In genomic region chr6:35731736-35732532, GRCh38 we compare ENCODE assay signal across 8 cellular contexts. TPM values are rescaled to one million over a fixed set of nuclear protein-coding genes. Genes with fewer than 3 reads are reported as not detected.
A peak's percentile ranks its signal among the peaks of the same experiment; 100 is the strongest.
DNase-seq lines count a peak whose midpoint lies in the region; ATAC-seq and TF ChIP-seq lines count a peak whose summit lies in the region.

No MANE protein-coding gene starts in this region.

- peak overlapping the region; percentile 78 for H3K4me3 ChIP-seq in coronary artery

- peak overlapping the region; percentile 90 for H3K4me3 Mint-ChIP-seq in activated CD4-positive, alpha-beta T cell treated with anti-CD3 and anti-CD28 coated beads, Interleukin-2, amount 10 ng/mL, durations not matched to agents 24 days and 14 days

- no peaks in the 10 kb centered on the region for H3K27me3 Mint-ChIP-seq in activated CD4-positive, alpha-beta T cell treated with anti-CD3 and anti-CD28 coated beads, Interleukin-2, amount 10 ng/mL, durations not matched to agents 24 days and 14 days

- H3K36me3 Mint-ChIP-seq in activated CD4-positive, alpha-beta T cell treated with anti-CD3 and anti-CD28 coated beads, Interleukin-2, amount 10 ng/mL, durations not matched to agents 24 days and 14 days (ENCODE audit: low read depth) = no peaks in the 10 kb centered on the region

- in situ Hi-C loops in ACHN (cut with HindIII; ENCODE audit: low pct_ligation_motif_present, low pct_unique_long_range_greater_than_20kb, low sequenced_read_pairs) = loop anchor here (25.0 kb wide), 1 partner anchor 170 kb away; no protein-coding TSS in a partner anchor

- no peaks in the 10 kb centered on the region for H3K9me3 Mint-ChIP-seq in activated CD4-positive, alpha-beta T cell treated with anti-CD3 and anti-CD28 coated beads, Interleukin-2, amount 10 ng/mL, durations not matched to agents 24 days and 14 days

- intact Hi-C loops in activated CD4-positive, alpha-beta T cell treated with anti-CD3 and anti-CD28 coated beads, Interleukin-2, amount 10 ng/mL, durations not matched to agents 24 days and 14 days (cut with micrococcal nuclease) = loop anchor here (1.0 to 5.0 kb wide), 3 partner anchors 13 to 130 kb away; no protein-coding TSS in a partner anchor

- no peak for TF ChIP-seq CTCF in coronary artery (IDR thresholded peaks at IDR 0.05)

- ATAC-seq in GM18517 (IDR thresholded peaks at IDR 0.05; ENCODE audit: unreplicated experiment) (peak; percentile 32), HG03045 (IDR thresholded peaks at IDR 0.05; ENCODE audit: unreplicated experiment) (peak; percentile 57), left lobe of liver (peak; percentile 54)

- DNase-seq in ACHN (peak; percentile 82), NCI-H446 (lab: John Stamatoyannopoulos, UW) (peak; percentile 55 to 71), coronary artery (ENCODE audit: low spot score) (peak; percentile 98), left lobe of liver (ENCODE audit: low spot score) (peak; percentile 97)
- DNase-seq in activated CD4-positive, alpha-beta T cell treated with anti-CD3 and anti-CD28 coated beads, Interleukin-2, amount 10 ng/mL, durations not matched to agents 24 days and 14 days = peak; percentile 98
- peak; percentile 95 for DNase-seq in stimulated activated CD4-positive, alpha-beta T cell treated with anti-CD3 and anti-CD28 coated beads, Interleukin-1b, Interleukin-23, amount 100 ng/mL, for 48 hours

- H3K4me1 Mint-ChIP-seq in activated CD4-positive, alpha-beta T cell treated with anti-CD3 and anti-CD28 coated beads, Interleukin-2, amount 10 ng/mL, durations not matched to agents 24 days and 14 days = peaks cover 56% of the 10 kb centered on the region

- peak overlapping the region; percentile 94 for H3K27ac Mint-ChIP-seq in activated CD4-positive, alpha-beta T cell treated with anti-CD3 and anti-CD28 coated beads, Interleukin-2, amount 10 ng/mL, durations not matched to agents 24 days and 14 days

- H3K27ac ChIP-seq in coronary artery = peak overlapping the region; percentile 100

RNA-seq across cellular contexts. Expression of gene ARMC12, which starts 4.9 kb away (rescaled TPM):
- 0.58 and 0.64 TPM in 2 replicates for total RNA-seq in activated CD4-positive, alpha-beta T cell treated with anti-CD3 and anti-CD28 coated beads, Interleukin-2, amount 10 ng/mL, durations not matched to agents 24 days and 14 days
- total RNA-seq in left lobe of liver = 4.6 TPM

RNA-seq across cellular contexts. Expression of gene FKBP5, which starts 43.2 kb away (rescaled TPM):
- 85.0 and 85.1 TPM in 2 replicates for total RNA-seq in activated CD4-positive, alpha-beta T cell treated with anti-CD3 and anti-CD28 coated beads, Interleukin-2, amount 10 ng/mL, durations not matched to agents 24 days and 14 days
- 156 TPM for total RNA-seq in left lobe of liver

RNA-seq across cellular contexts. Expression of gene CLPSL2, which starts 44.5 kb away (rescaled TPM):
- not detected in 2 replicates for total RNA-seq in activated CD4-positive, alpha-beta T cell treated with anti-CD3 and anti-CD28 coated beads, Interleukin-2, amount 10 ng/mL, durations not matched to agents 24 days and 14 days
- total RNA-seq in left lobe of liver = not detected

RNA-seq across cellular contexts. Expression of gene CLPSL1, which starts 48.9 kb away (rescaled TPM):
- not detected in 2 replicates for total RNA-seq in activated CD4-positive, alpha-beta T cell treated with anti-CD3 and anti-CD28 coated beads, Interleukin-2, amount 10 ng/mL, durations not matched to agents 24 days and 14 days
- not detected for total RNA-seq in left lobe of liver

Comparison
In these comparisons a context has a peak if more than half of its experiments do, and no peak if none do; other contexts are left out.
1. Peak in every context shown above with its lines: DNase-seq, ATAC-seq, H3K4me3 ChIP-seq and H3K27ac ChIP-seq.